8 cellular contexts compared by ENCODE assay signal in genomic region chr5:159208508-159209437, GRCh38. TPM values are rescaled to one million over a fixed set of nuclear protein-coding genes. Genes with fewer than 3 reads are reported as not detected.
DNase-seq lines count a peak whose midpoint lies in the region; ATAC-seq and TF ChIP-seq lines count a peak whose summit lies in the region.

No MANE protein-coding gene starts in this region.

- H3K9me2 ChIP-seq in DOHH2 (replicated peaks; ENCODE audit: control insufficient read depth, low read length) = no peaks in the 10 kb centered on the region

- under 1% methylated on average over 61 of the region's 65 CpGs for WGBS in thymus

- H3K4me1 ChIP-seq in DOHH2 (ENCODE audit: control insufficient read depth, low read length) (peaks cover 57% of the 10 kb centered on the region), mucosa of stomach (ENCODE audit: control insufficient read depth, insufficient read depth, low read length) (peaks cover 23% of the 10 kb centered on the region), thymus (ENCODE audit: control insufficient read depth, insufficient read depth, low read length) (peaks cover 5% of the 10 kb centered on the region)

- H3K27ac ChIP-seq in DOHH2 (ENCODE audit: low read depth, low read length) = peak overlapping the region; percentile 75
- peak overlapping the region; percentile 77 for H3K27ac ChIP-seq in thymus (ENCODE audit: low read depth)

- no peak for TF ChIP-seq CTCF in DOHH2 (IDR thresholded peaks at IDR 0.05; ENCODE audit: low read depth, low read length, poor library complexity, severe bottlenecking)

- H3K79me2 ChIP-seq in DOHH2 (ENCODE audit: control insufficient read depth, low read length) = peaks cover 58% of the 10 kb centered on the region

- H3K4me3 ChIP-seq in DOHH2 (ENCODE audit: low read length) (peak overlapping the region; percentile 82), mucosa of stomach (ENCODE audit: low read length) (peak overlapping the region; percentile 81), thymus (ENCODE audit: low read length) (peak overlapping the region; percentile 92)

- peak overlapping the region; percentile 96 for H3K9ac ChIP-seq in mucosa of stomach (ENCODE audit: low read length)

- peak overlapping the region; percentile 75 for H3K4me2 ChIP-seq in DOHH2 (ENCODE audit: low read length)

- H4K20me1 ChIP-seq in DOHH2 (ENCODE audit: control insufficient read depth, insufficient read depth, low read depth, low read length) = peaks cover 29% of the 10 kb centered on the region

- peaks cover 32% of the 10 kb centered on the region for H3K36me3 ChIP-seq in DOHH2 (ENCODE audit: control insufficient read depth, low read length)
- no peaks in the 10 kb centered on the region for H3K36me3 ChIP-seq in mucosa of stomach (ENCODE audit: control insufficient read depth, insufficient read depth, low read length)
- H3K36me3 ChIP-seq in thymus (ENCODE audit: control insufficient read depth, insufficient read depth) = no peaks in the 10 kb centered on the region

- ATAC-seq in GM21515 (IDR thresholded peaks at IDR 0.05; ENCODE audit: unreplicated experiment) (peak; percentile 11), esophagus mucosa (peak; percentile 1), GM18873 (IDR thresholded peaks at IDR 0.05; ENCODE audit: low FRiP score, unreplicated experiment) (no peak)

- H3F3A ChIP-seq in DOHH2 (ENCODE audit: control insufficient read depth, insufficient read depth) = peaks cover 13% of the 10 kb centered on the region

- H3K27me3 ChIP-seq in DOHH2 (ENCODE audit: control insufficient read depth, low read length) (no peaks in the 10 kb centered on the region), mucosa of stomach (ENCODE audit: control insufficient read depth, insufficient read depth, low read length) (no peaks in the 10 kb centered on the region), thymus (ENCODE audit: control insufficient read depth, insufficient read depth) (no peaks in the 10 kb centered on the region)

- peak; percentile 36 for DNase-seq in HuH-7.5 (ENCODE audit: low spot score)
- peak; percentile 26 to 31 for DNase-seq in activated CD4-positive, alpha-beta T cell treated with anti-CD3 and anti-CD28 coated beads, Interleukin-2, amount 50 U/mL, for 48 hours

- no peaks in the 10 kb centered on the region for H3K9me3 ChIP-seq in DOHH2 (ENCODE audit: control insufficient read depth, insufficient read depth, low read length)
- H3K9me3 ChIP-seq in mucosa of stomach (ENCODE audit: control insufficient read depth, low read length) = no peaks in the 10 kb centered on the region
- no peaks in the 10 kb centered on the region for H3K9me3 ChIP-seq in thymus (ENCODE audit: control insufficient read depth)

RNA-seq across cellular contexts. Expression of gene RNF145, which starts 0.6 kb away (rescaled TPM):
- total RNA-seq in esophagus mucosa = 111 TPM
- 60.6 TPM for polyA plus RNA-seq in thymus

RNA-seq across cellular contexts. Expression of gene UBLCP1, which starts 54.3 kb away (rescaled TPM):
- 24.0 TPM for total RNA-seq in esophagus mucosa
- polyA plus RNA-seq in thymus = 83.7 TPM
